Comparison of ENCODE assay signal across 9 cellular contexts in genomic region chr6:4788953-4789584, GRCh38. TPM values are rescaled to one million over a fixed set of nuclear protein-coding genes. Genes with fewer than 3 reads are reported as not detected.
A peak's percentile ranks its signal among the peaks of the same experiment; 100 is the strongest.
DNase-seq lines count a peak whose midpoint lies in the region; ATAC-seq and TF ChIP-seq lines count a peak whose summit lies in the region.
"Had no signal": no experiment of that assay in that cellular context is flagged by ENCODE, and none has a peak within 500 bp of the region (broad histone marks: within the 10 kb centered on the region; RNA-seq: fewer than 3 reads in every experiment).

No MANE protein-coding gene starts in this region.

- H3K4me2 ChIP-seq in DOHH2 (ENCODE audit: low read length) = peak overlapping the region; percentile 56
- no peak overlapping the region for H3K4me2 ChIP-seq in hepatocyte

- TF ChIP-seq CTCF in DOHH2 (IDR thresholded peaks at IDR 0.05; ENCODE audit: low read depth, low read length, poor library complexity, severe bottlenecking) = peak; percentile 39
- TF ChIP-seq CTCF in hepatocyte (IDR thresholded peaks at IDR 0.05; ENCODE audit: poor library complexity) = no peak

- H3K27ac Mint-ChIP-seq in T-helper 17 cell = peak overlapping the region; percentile 16

- no peak overlapping the region for H2AFZ ChIP-seq in hepatocyte

- H3K9me2 ChIP-seq in DOHH2 (replicated peaks; ENCODE audit: control insufficient read depth, low read length) (no peaks in the 10 kb centered on the region), hepatocyte (replicated peaks; ENCODE audit: insufficient read depth) (no peaks in the 10 kb centered on the region)

- H4K20me1 ChIP-seq in DOHH2 (ENCODE audit: control insufficient read depth, insufficient read depth, low read depth, low read length) (peaks cover 13% of the 10 kb centered on the region), hepatocyte (ENCODE audit: insufficient read depth, poor library complexity, severe bottlenecking) (peaks cover 75% of the 10 kb centered on the region)

- H3K79me2 ChIP-seq in DOHH2 (ENCODE audit: control insufficient read depth, low read length) (peaks cover 93% of the 10 kb centered on the region), hepatocyte (peaks cover 98% of the 10 kb centered on the region)

- no peaks in the 10 kb centered on the region for H3K36me3 ChIP-seq in DOHH2 (ENCODE audit: control insufficient read depth, low read length)
- no peaks in the 10 kb centered on the region for H3K36me3 ChIP-seq in hepatocyte (replicated peaks; ENCODE audit: insufficient read depth, low read depth)
- H3K36me3 ChIP-seq: left lung had no signal

- no peak overlapping the region for H3K27ac ChIP-seq in DOHH2 (ENCODE audit: low read depth, low read length)
- no peak overlapping the region for H3K27ac ChIP-seq in hepatocyte
- H3K27ac ChIP-seq: left lung had no signal

- H3K27me3 ChIP-seq in DOHH2 (ENCODE audit: control insufficient read depth, low read length) = no peaks in the 10 kb centered on the region
- H3K27me3 ChIP-seq in hepatocyte = no peaks in the 10 kb centered on the region
- H3K27me3 ChIP-seq: left lung had no signal

- H3K9me3 ChIP-seq in DOHH2 (ENCODE audit: control insufficient read depth, insufficient read depth, low read length) (no peaks in the 10 kb centered on the region), T-helper 17 cell (ENCODE audit: control insufficient read depth, low read length, poor library complexity, severe bottlenecking) (no peaks in the 10 kb centered on the region), hepatocyte (ENCODE audit: low read depth) (no peaks in the 10 kb centered on the region)
- H3K9me3 ChIP-seq: left lung had no signal

- H3K4me3 ChIP-seq in DOHH2 (ENCODE audit: low read length) = peak overlapping the region; percentile 43
- no peak overlapping the region for H3K4me3 ChIP-seq in hepatocyte
- H3K4me3 ChIP-seq: left lung had no signal

- no peaks in the 10 kb centered on the region for H3K36me3 Mint-ChIP-seq in T-helper 17 cell (ENCODE audit: low read depth)

- no peaks in the 10 kb centered on the region for H3K27me3 Mint-ChIP-seq in T-helper 17 cell

- ATAC-seq in GM19372 (IDR thresholded peaks at IDR 0.05; ENCODE audit: low read depth, unreplicated experiment) = peak; percentile 97
- ATAC-seq in HG02970 (IDR thresholded peaks at IDR 0.05; ENCODE audit: low FRiP score, unreplicated experiment) = peak; percentile 64
- peak; percentile 41 for ATAC-seq in T-helper 17 cell
- ATAC-seq: left lung had no signal

- no peak overlapping the region for H3K4me3 Mint-ChIP-seq in T-helper 17 cell

- intact Hi-C loops in posterior cingulate gyrus (cut with DNase I) = no loop called here

- H3K4me1 ChIP-seq in DOHH2 (ENCODE audit: control insufficient read depth, low read length) = peaks cover 23% of the 10 kb centered on the region
- H3K4me1 ChIP-seq in hepatocyte (ENCODE audit: insufficient read depth) = peaks cover 7% of the 10 kb centered on the region

- H3K4me1 Mint-ChIP-seq in T-helper 17 cell = peaks cover 30% of the 10 kb centered on the region

- no peak for DNase-seq in T-helper 17 cell
- no peak for DNase-seq in hepatocyte (ENCODE audit: low spot score)
- no peak for DNase-seq in activated T-cell treated with anti-CD3 and anti-CD28 coated beads for 4 hours
- no peak for DNase-seq in posterior cingulate gyrus
- DNase-seq in GM19240 (ENCODE audit: insufficient read length, low spot score) = no peak

- 86% methylated on average over 14 of the region's 16 CpGs for WGBS in hepatocyte (ENCODE audit: low lambda C conversion rate, missing lambda C conversion rate)

- H3F3A ChIP-seq in DOHH2 (ENCODE audit: control insufficient read depth, insufficient read depth) = no peaks in the 10 kb centered on the region

RNA-seq across cellular contexts. Expression of gene CDYL, which starts 12.9 kb away (rescaled TPM):
- total RNA-seq in T-helper 17 cell (10 to 100 TPM; 21.2 to 31.5 TPM), hepatocyte (30.4 TPM in 2 replicates)
- 25.3 and 28.9 TPM in 2 replicates for polyA plus RNA-seq in hepatocyte

Comparison
In these comparisons a context has a peak if more than half of its experiments do, and no peak if none do; other contexts are left out.
1. ATAC-seq: peak in every context shown above with its lines; median percentile 97 in GM19372; 64 in HG02970; 41 in T-helper 17 cell.